In the genomic region with DNA sequence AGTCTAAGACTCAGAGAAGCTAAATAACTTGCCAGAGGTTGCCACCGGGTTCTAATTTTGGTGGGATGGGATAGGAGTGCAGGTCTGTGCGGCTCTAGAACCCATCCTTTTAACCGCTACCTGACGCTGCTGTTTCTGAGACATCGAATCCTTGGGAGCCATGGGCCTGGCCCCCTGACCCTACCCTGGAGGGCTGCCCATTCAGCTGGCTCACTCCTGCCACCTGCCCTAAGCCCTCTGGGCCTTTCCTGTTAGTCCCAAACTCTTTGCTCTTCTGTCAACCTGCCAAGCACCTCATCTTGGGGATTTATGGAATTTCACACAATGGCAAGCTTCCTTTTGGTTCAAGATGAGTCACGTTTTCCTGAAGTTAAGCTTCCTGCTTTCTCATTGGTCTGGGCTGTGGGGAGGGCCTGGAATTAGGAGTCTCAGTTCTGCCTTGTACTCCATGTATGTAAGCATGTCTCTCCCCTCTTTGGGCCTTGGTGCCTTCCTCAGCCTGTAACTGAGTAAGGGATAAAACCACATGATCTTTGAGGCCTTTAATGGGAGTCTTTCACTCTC, we compare ENCODE assay signal across 32 cellular contexts. TPM values are rescaled to one million over a fixed set of nuclear protein-coding genes. Genes with fewer than 3 reads are reported as not detected.
DNase-seq lines count a peak whose midpoint lies in the region; ATAC-seq, FAIRE-seq and TF ChIP-seq lines count a peak whose summit lies in the region.
"Had no signal": no experiment of that assay in that cellular context is flagged by ENCODE, and none has a peak within 500 bp of the region (broad histone marks: within the 10 kb centered on the region; RNA-seq: fewer than 3 reads in every experiment).

No MANE protein-coding gene starts in this region.

- H3K36me3 ChIP-seq in HEK293 (ENCODE audit: control insufficient read depth in 2 of 2, insufficient read depth in 1 of 2, low read length in 2 of 2) (no peaks in the 10 kb centered on the region), ascending aorta (no peaks in the 10 kb centered on the region)
- H3K36me3 ChIP-seq: heart left ventricle, right lobe of liver, upper lobe of left lung had no signal

- H3K27ac ChIP-seq in HEK293 (ENCODE audit: extremely low read depth, low read depth, low read length) (no peak overlapping the region), RWPE1 (no peak overlapping the region), ascending aorta (no peak overlapping the region)
- H3K27ac ChIP-seq: C4-2B, heart left ventricle, right lobe of liver, upper lobe of left lung had no signal

- H3K27me3 Mint-ChIP-seq in activated CD8-positive, alpha-beta T cell treated with anti-CD3 and anti-CD28 coated beads, Interleukin-2, amount 10 ng/mL, durations not matched to agents 7 days and 5 days (ENCODE audit: low read depth): peaks cover 9% of the 10 kb centered on the region

- no peaks in the 10 kb centered on the region for H3K4me1 Mint-ChIP-seq in activated CD8-positive, alpha-beta T cell treated with anti-CD3 and anti-CD28 coated beads, Interleukin-2, amount 10 ng/mL, durations not matched to agents 7 days and 5 days (ENCODE audit: low read depth)

- CTCF ChIA-PET in HEK293 (lab: Yijun Ruan, JAX): interaction anchor here (0.5 to 11.0 kb wide), 10 partner anchors 23 to 138 kb away, joined by 3 to 132 read pairs (median 3); no protein-coding TSS in a partner anchor
- CTCF ChIA-PET in RWPE1 (lab: Yijun Ruan, JAX): interaction anchor here (0.8 to 1.0 kb wide), 2 partner anchors 39 to 93 kb away, joined by 3 read pairs; no protein-coding TSS in a partner anchor
- CTCF ChIA-PET in activated CD8-positive, alpha-beta T cell treated with anti-CD3 and anti-CD28 coated beads, Interleukin-2, amount 10 ng/mL, durations not matched to agents 7 days and 5 days (lab: Charles Lee): interaction anchor here (1.0 to 1.4 kb wide), 2 partner anchors 10 to 92 kb away, joined by 3 read pairs; no protein-coding TSS in a partner anchor

- intact Hi-C loops in ascending aorta (cut with DNase I): no loop called here

- no peak overlapping the region for H3K4me3 Mint-ChIP-seq in activated CD8-positive, alpha-beta T cell treated with anti-CD3 and anti-CD28 coated beads, Interleukin-2, amount 10 ng/mL, durations not matched to agents 7 days and 5 days
- H3K4me3 Mint-ChIP-seq: activated CD4-positive, alpha-beta T cell treated with anti-CD3 and anti-CD28 coated beads for 36 hours; activated naive CD8-positive, alpha-beta T cell treated with anti-CD3 and anti-CD28 coated beads, Interleukin-2, amount 10 ng/mL, durations not matched to agents 7 days and 5 days; memory B cell; stimulated activated effector memory CD8-positive, alpha-beta T cell treated with anti-CD3 and anti-CD28 coated beads, Interleukin-12 subunit alpha, Interleukin-12 subunit beta, amount 100 ng/mL, for 72 hours; T-helper 2 cell treated with Interferon-gamma antibody and Interleukin-4, amounts not matched to agents 5 μg/mL and 100 μg/mL, for 36 hours had no signal

- no peaks in the 10 kb centered on the region for H3K27me3 ChIP-seq in ascending aorta
- H3K27me3 ChIP-seq: right lobe of liver, upper lobe of left lung had no signal

- no peak for FAIRE-seq in urothelium cell line (lab: Jason Lieb, UNC)
- FAIRE-seq: GM12878, H54 had no signal

- no peaks in the 10 kb centered on the region for H3K9me3 Mint-ChIP-seq in activated CD8-positive, alpha-beta T cell treated with anti-CD3 and anti-CD28 coated beads, Interleukin-2, amount 10 ng/mL, durations not matched to agents 7 days and 5 days (ENCODE audit: insufficient read depth)
- H3K9me3 Mint-ChIP-seq: activated naive CD8-positive, alpha-beta T cell treated with anti-CD3 and anti-CD28 coated beads, Interleukin-2, amount 10 ng/mL, durations not matched to agents 7 days and 5 days; memory B cell; stimulated activated effector memory CD8-positive, alpha-beta T cell treated with anti-CD3 and anti-CD28 coated beads, Interleukin-12 subunit alpha, Interleukin-12 subunit beta, amount 100 ng/mL, for 72 hours; T-helper 2 cell treated with Interferon-gamma antibody and Interleukin-4, amounts not matched to agents 5 μg/mL and 100 μg/mL, for 36 hours had no signal

- H3K4me1 ChIP-seq in HEK293 (ENCODE audit: control insufficient read depth, insufficient read depth, low read length) (no peaks in the 10 kb centered on the region), ascending aorta (no peaks in the 10 kb centered on the region)
- H3K4me1 ChIP-seq: right lobe of liver had no signal

- no peaks in the 10 kb centered on the region for H3K36me3 Mint-ChIP-seq in activated CD8-positive, alpha-beta T cell treated with anti-CD3 and anti-CD28 coated beads, Interleukin-2, amount 10 ng/mL, durations not matched to agents 7 days and 5 days (ENCODE audit: low read depth)
- H3K36me3 Mint-ChIP-seq: activated naive CD8-positive, alpha-beta T cell treated with anti-CD3 and anti-CD28 coated beads, Interleukin-2, amount 10 ng/mL, durations not matched to agents 7 days and 5 days; memory B cell; stimulated activated effector memory CD8-positive, alpha-beta T cell treated with anti-CD3 and anti-CD28 coated beads, Interleukin-12 subunit alpha, Interleukin-12 subunit beta, amount 100 ng/mL, for 72 hours had no signal

- H3K4me3 ChIP-seq in HEK293 (ENCODE audit: low read depth, low read length): no peak overlapping the region
- H3K4me3 ChIP-seq in fibroblast of pulmonary artery (replicated peaks; ENCODE audit: low read depth, low read length): no peak overlapping the region
- no peak overlapping the region for H3K4me3 ChIP-seq in ascending aorta
- H3K4me3 ChIP-seq: GM12878, heart left ventricle, right lobe of liver, upper lobe of left lung had no signal

- no peak for ATAC-seq in activated CD8-positive, alpha-beta T cell treated with anti-CD3 and anti-CD28 coated beads, Interleukin-2, amount 10 ng/mL, durations not matched to agents 7 days and 5 days
- no peak for ATAC-seq in GM19328 (IDR thresholded peaks at IDR 0.05; ENCODE audit: unreplicated experiment)
- ATAC-seq: activated CD4-positive, alpha-beta T cell treated with anti-CD3 and anti-CD28 coated beads for 36 hours; GM12878; heart left ventricle; right lobe of liver; stimulated activated effector memory CD8-positive, alpha-beta T cell treated with anti-CD3 and anti-CD28 coated beads, Interleukin-12 subunit alpha, Interleukin-12 subunit beta, amount 100 ng/mL, for 72 hours had no signal

- peak; percentile 45 for DNase-seq in RWPE1 (ENCODE audit: low spot score)
- DNase-seq in fibroblast of pulmonary artery (ENCODE audit: low read depth): peak; percentile 79
- peak; percentile 44 for DNase-seq in urothelium cell line (ENCODE audit: low spot score)
- DNase-seq in activated CD8-positive, alpha-beta T cell treated with anti-CD3 and anti-CD28 coated beads, Interleukin-2, amount 10 ng/mL, durations not matched to agents 7 days and 5 days: no peak
- DNase-seq in ascending aorta (ENCODE audit: low spot score in 2 of 2): no peak
- DNase-seq: activated CD4-positive, alpha-beta T cell treated with anti-CD3 and anti-CD28 coated beads for 36 hours; activated CD8-positive, alpha-beta memory T cell treated with anti-CD3 and anti-CD28 coated beads for 24 hours; activated effector memory CD4-positive, alpha-beta T cell treated with Interleukin-2 at 50 U/mL for 16 hours; activated naive CD8-positive, alpha-beta T cell treated with anti-CD3 and anti-CD28 coated beads, Interleukin-2, amount 10 ng/mL, durations not matched to agents 7 days and 5 days; cerebellar nuclear complex; DND-41; heart left ventricle; KG1; kidney glomerular epithelial cell; MV-4-11; NCI-H1436 treated with DMSO at 0.1 percent for 48 hours; NCI-H446 treated with DMSO at 0.1 percent for 48 hours; OCI-M1; right lobe of liver; SHP77; stimulated activated CD4-positive, alpha-beta T cell treated with anti-CD3 and anti-CD28 coated beads, Interleukin-12 subunit alpha, Interleukin-12 subunit beta, amount 100 ng/mL, for 4 hours; stimulated activated CD4-positive, alpha-beta T cell treated with anti-CD3 and anti-CD28 coated beads, Interleukin-4, amount 100 ng/mL, for 1 hour; upper lobe of left lung had no signal

- TF ChIP-seq CTCF in HEK293 (tag by site-specific recombination; IDR thresholded peaks at IDR 0.05) (no peak), RWPE1 (conservative IDR thresholded peaks at IDR 0.05; ENCODE audit: low read depth) (no peak), fibroblast of pulmonary artery (IDR thresholded peaks at IDR 0.05; ENCODE audit: low read length, missing control alignments) (no peak), ascending aorta (IDR thresholded peaks at IDR 0.05) (no peak)

- H3K9me3 ChIP-seq in HEK293 (ENCODE audit: control insufficient read depth, insufficient read depth, low read depth, low read length) (no peaks in the 10 kb centered on the region), ascending aorta (no peaks in the 10 kb centered on the region)
- H3K9me3 ChIP-seq: heart left ventricle, right lobe of liver, upper lobe of left lung had no signal

- POLR2A ChIA-PET in HEK293 (lab: Yijun Ruan, JAX): no interaction called here
- POLR2A ChIA-PET in RWPE1 (lab: Yijun Ruan, JAX; ENCODE audit: low non-redundant PET): no interaction called here
- POLR2A ChIA-PET in activated CD8-positive, alpha-beta T cell treated with anti-CD3 and anti-CD28 coated beads, Interleukin-2, amount 10 ng/mL, durations not matched to agents 7 days and 5 days (lab: Charles Lee): no interaction called here

- H3K27ac Mint-ChIP-seq in activated CD8-positive, alpha-beta T cell treated with anti-CD3 and anti-CD28 coated beads, Interleukin-2, amount 10 ng/mL, durations not matched to agents 7 days and 5 days: no peak overlapping the region
- H3K27ac Mint-ChIP-seq: activated CD4-positive, alpha-beta T cell treated with anti-CD3 and anti-CD28 coated beads for 36 hours; activated naive CD8-positive, alpha-beta T cell treated with anti-CD3 and anti-CD28 coated beads, Interleukin-2, amount 10 ng/mL, durations not matched to agents 7 days and 5 days; memory B cell; stimulated activated effector memory CD8-positive, alpha-beta T cell treated with anti-CD3 and anti-CD28 coated beads, Interleukin-12 subunit alpha, Interleukin-12 subunit beta, amount 100 ng/mL, for 72 hours; T-helper 2 cell treated with Interferon-gamma antibody and Interleukin-4, amounts not matched to agents 5 μg/mL and 100 μg/mL, for 36 hours had no signal

TF ChIP-seq in HEK293, 187 proteins besides CTCF, POLR2A, EP300 and RAD21 (continues in another document):
- TF ChIP-seq ZNF529 (tag by site-specific recombination; IDR thresholded peaks at IDR 0.05; ENCODE audit: insufficient replicate concordance): no peak

RNA-seq across cellular contexts. Expression of a gene that starts 26.6 kb away (rescaled TPM):
- not detected for total RNA-seq in activated CD8-positive, alpha-beta T cell treated with anti-CD3 and anti-CD28 coated beads, Interleukin-2, amount 10 ng/mL, durations not matched to agents 7 days and 5 days
- not detected for total RNA-seq in ascending aorta
- total RNA-seq: activated CD4-positive, alpha-beta T cell treated with anti-CD3 and anti-CD28 coated beads for 36 hours; activated naive CD8-positive, alpha-beta T cell treated with anti-CD3 and anti-CD28 coated beads, Interleukin-2, amount 10 ng/mL, durations not matched to agents 7 days and 5 days; fibroblast of villous mesenchyme; GM12878 had no signal

RNA-seq across cellular contexts. Expression of a gene that starts 37.6 kb away (rescaled TPM):
- not detected for total RNA-seq in activated CD8-positive, alpha-beta T cell treated with anti-CD3 and anti-CD28 coated beads, Interleukin-2, amount 10 ng/mL, durations not matched to agents 7 days and 5 days
- not detected for total RNA-seq in ascending aorta
- total RNA-seq: activated naive CD8-positive, alpha-beta T cell treated with anti-CD3 and anti-CD28 coated beads, Interleukin-2, amount 10 ng/mL, durations not matched to agents 7 days and 5 days; GM12878; right lobe of liver had no signal

RNA-seq across cellular contexts. Expression of a gene that starts 37.9 kb away (rescaled TPM):
- total RNA-seq in activated CD8-positive, alpha-beta T cell treated with anti-CD3 and anti-CD28 coated beads, Interleukin-2, amount 10 ng/mL, durations not matched to agents 7 days and 5 days: 1 to 10 TPM; 7.5 to 8.3 TPM
- 26.8 TPM for total RNA-seq in ascending aorta

Comparison
In these comparisons a context has a peak if more than half of its experiments do, and no peak if none do; other contexts are left out.
1. DNase-seq: peak in RWPE1 (single experiment), fibroblast of pulmonary artery (single experiment) and urothelium cell line (single experiment); none in activated CD8-positive, alpha-beta T cell treated with anti-CD3 and anti-CD28 coated beads, Interleukin-2, amount 10 ng/mL, durations not matched to agents 7 days and 5 days (single experiment) and ascending aorta (0 of 2).